17 cellular contexts compared by ENCODE assay signal in genomic region chr14:54216827-54217226, GRCh38.
DNase-seq lines count a peak whose midpoint lies in the region; ATAC-seq, FAIRE-seq and TF ChIP-seq lines count a peak whose summit lies in the region.
"Had no signal": no experiment of that assay in that cellular context is flagged by ENCODE, and none has a peak within 500 bp of the region (broad histone marks: within the 10 kb centered on the region; RNA-seq: fewer than 3 reads in every experiment).

No MANE protein-coding gene starts in this region.

- no peaks in the 10 kb centered on the region for H4K20me1 ChIP-seq in DND-41 (ENCODE audit: insufficient read depth, low read length)
- H4K20me1 ChIP-seq in K562 (replicated peaks; ENCODE audit: control insufficient read depth, insufficient read depth, low read length) = no peaks in the 10 kb centered on the region

- H3K9me1 ChIP-seq in K562 (ENCODE audit: control insufficient read depth, insufficient read depth, low read length) = no peaks in the 10 kb centered on the region

- CTCF ChIA-PET in K562 (lab: Yijun Ruan, JAX; ENCODE audit: low intra/inter-chr PET ratio) = no interaction called here

- POLR2A ChIA-PET in K562 (lab: Yijun Ruan, JAX) = no interaction called here

- no TSS peak for BruUV-seq in K562 (replicated peaks; lab: Mats Ljungman, UMichigan)

- H3K27ac Mint-ChIP-seq in nephron progenitor cell = peak overlapping the region; percentile 47
- H3K27ac Mint-ChIP-seq: CD4-positive, alpha-beta T cell had no signal

- H3K36me3 ChIP-seq in DND-41 (ENCODE audit: insufficient read depth, low read length) = no peaks in the 10 kb centered on the region
- H3K36me3 ChIP-seq in K562 (ENCODE audit: control insufficient read depth, insufficient read depth, low read length) = no peaks in the 10 kb centered on the region
- H3K36me3 ChIP-seq in ovary = no peaks in the 10 kb centered on the region
- H3K36me3 ChIP-seq: HAP-1 had no signal

- ATAC-seq in DND-41 (ENCODE audit: insufficient read depth, low read depth) = no peak
- ATAC-seq in K562 = no peak
- no peak for ATAC-seq in HG03135 (IDR thresholded peaks at IDR 0.05; ENCODE audit: unreplicated experiment)
- no peak for ATAC-seq in left cardiac atrium

- in situ Hi-C loops in K562 (cut with MboI) = no loop called here

- TF ChIP-seq EP300 in Ishikawa (IDR thresholded peaks at IDR 0.05; ENCODE audit: borderline replicate concordance) (no peak), K562 (IDR thresholded peaks at IDR 0.05; ENCODE audit: low read length) (no peak), ovary (IDR thresholded peaks at IDR 0.05) (no peak)

- no peak overlapping the region for H3K4me3 ChIP-seq in DND-41 (ENCODE audit: low read depth in 1 of 2, low read length in 2 of 2)
- no peak overlapping the region for H3K4me3 ChIP-seq in K562
- no peak overlapping the region for H3K4me3 ChIP-seq in ovary
- H3K4me3 ChIP-seq: HAP-1 had no signal

- H3K4me3 Mint-ChIP-seq in nephron progenitor cell = no peak overlapping the region
- H3K4me3 Mint-ChIP-seq: CD4-positive, alpha-beta T cell had no signal

- no peaks in the 10 kb centered on the region for H3K9me3 ChIP-seq in DND-41 (ENCODE audit: insufficient read depth, low read length, severe bottlenecking)
- H3K9me3 ChIP-seq in K562 (replicated peaks; ENCODE audit: control insufficient read depth, insufficient read depth, low read depth, low read length) = no peaks in the 10 kb centered on the region
- no peaks in the 10 kb centered on the region for H3K9me3 ChIP-seq in ovary
- H3K9me3 ChIP-seq: HAP-1 had no signal

- no peak overlapping the region for H3K27ac ChIP-seq in DND-41 (ENCODE audit: low read length)
- H3K27ac ChIP-seq in K562 (ENCODE audit: extremely low read depth, low read depth, low read length) = no peak overlapping the region
- no peak overlapping the region for H3K27ac ChIP-seq in ovary
- H3K27ac ChIP-seq: HL-60 had no signal

- intact Hi-C loops in K562 (cut with micrococcal nuclease) (no loop called here), left cardiac atrium (cut with DNase I) (no loop called here), ovary (cut with DNase I) (no loop called here)

- H3K4me2 ChIP-seq in DND-41 (ENCODE audit: insufficient read depth, low read length) = no peak overlapping the region
- no peak overlapping the region for H3K4me2 ChIP-seq in K562 (ENCODE audit: insufficient read depth, low read length)

- H3K27me3 Mint-ChIP-seq in nephron progenitor cell (ENCODE audit: low read depth, poor library complexity) = peaks cover 3% of the 10 kb centered on the region

- H3K9me3 Mint-ChIP-seq in nephron progenitor cell = peaks cover 23% of the 10 kb centered on the region
- H3K9me3 Mint-ChIP-seq: CD4-positive, alpha-beta T cell had no signal

- peak; percentile 8 for DNase-seq in DND-41
- no peak for DNase-seq in K562 (ENCODE audit: extremely low read depth in 1 of 4, low spot score in 3 of 4)
- no peak for DNase-seq in nephron progenitor cell
- DNase-seq in left cardiac atrium = no peak
- DNase-seq in ovary = no peak
- DNase-seq: ACHN; C1 segment of cervical spinal cord; Calu3; CD4-positive, alpha-beta T cell; DMS 273 treated with DMSO at 0.1 percent for 48 hours; GOT3; IMR-90 had no signal

- no peak for TF ChIP-seq RAD21 in Ishikawa (IDR thresholded peaks at IDR 0.05; ENCODE audit: low read depth)
- no peak for TF ChIP-seq RAD21 in K562 (CRISPR knock-in tag; conservative IDR thresholded peaks at IDR 0.05 in 1 of 2, IDR thresholded peaks at IDR 0.05 in 1 of 2)

- TF ChIP-seq CTCF in DND-41 (IDR thresholded peaks at IDR 0.05; ENCODE audit: borderline replicate concordance, extremely low read depth, low read length, poor library complexity, severe bottlenecking) = no peak
- no peak for TF ChIP-seq CTCF in K562 (IDR thresholded peaks at IDR 0.05 in 2 of 3, conservative IDR thresholded peaks at IDR 0.05 in 1 of 3; ENCODE audit: insufficient read depth in 2 of 3, low read depth in 1 of 3, low read length in 3 of 3)
- no peak for TF ChIP-seq CTCF in nephron progenitor cell (IDR thresholded peaks at IDR 0.05)
- no peak for TF ChIP-seq CTCF in ovary (IDR thresholded peaks at IDR 0.05)

- no peak for TF ChIP-seq POLR2A in K562 (conservative IDR thresholded peaks at IDR 0.05)
- TF ChIP-seq POLR2A in ovary (IDR thresholded peaks at IDR 0.05) = no peak

- peaks cover 55% of the 10 kb centered on the region for H3K4me1 Mint-ChIP-seq in nephron progenitor cell

- H3K4me1 ChIP-seq in DND-41 (ENCODE audit: insufficient read depth, low read length) (no peaks in the 10 kb centered on the region), K562 (replicated peaks in 1 of 2; ENCODE audit: control insufficient read depth in 2 of 2, insufficient read depth in 2 of 2, low read length in 2 of 2) (no peaks in the 10 kb centered on the region), ovary (ENCODE audit: insufficient read depth) (peaks cover 2% of the 10 kb centered on the region)
- H3K4me1 ChIP-seq: HAP-1 had no signal

- H3K79me2 ChIP-seq in DND-41 (ENCODE audit: insufficient read depth, low read length) (no peaks in the 10 kb centered on the region), K562 (ENCODE audit: control insufficient read depth, insufficient read depth, low read length) (no peaks in the 10 kb centered on the region)

- no peak for FAIRE-seq in K562 (lab: Jason Lieb, UNC)
- FAIRE-seq: GM19239 had no signal

- H3K9ac ChIP-seq in DND-41 (ENCODE audit: low read depth, low read length) (no peak overlapping the region), K562 (ENCODE audit: insufficient read depth in 1 of 2, low read depth in 2 of 2, low read length in 2 of 2) (no peak overlapping the region)

- peaks cover 10% of the 10 kb centered on the region for H3K36me3 Mint-ChIP-seq in nephron progenitor cell (ENCODE audit: low read depth)

- H3K27me3 ChIP-seq in DND-41 (ENCODE audit: insufficient read depth, low read length, poor library complexity) (no peaks in the 10 kb centered on the region), K562 (ENCODE audit: control insufficient read depth in 2 of 2, insufficient read depth in 2 of 2, low read length in 2 of 2) (peaks cover 4 to 18% of the 10 kb centered on the region in 2 experiments; a peak in 3 of 5 replicates), ovary (no peaks in the 10 kb centered on the region)

- WGBS in K562 (ENCODE audit: insufficient coverage, low coverage, missing lambda C conversion rate) = 6% methylated on average over 3 of the region's 3 CpGs
- WGBS in ovary, 3 donors = 91 to 96% (median 92%) methylated on average over 3 of the region's 3 CpGs

- no peak overlapping the region for H2AFZ ChIP-seq in DND-41 (ENCODE audit: low read depth, low read length)
- H2AFZ ChIP-seq in K562 (ENCODE audit: low read depth, low read length) = no peak overlapping the region

TF ChIP-seq in Ishikawa, 13 proteins besides CTCF, POLR2A, EP300 and RAD21 (continues in another document):
- TF ChIP-seq, protein P1, sequence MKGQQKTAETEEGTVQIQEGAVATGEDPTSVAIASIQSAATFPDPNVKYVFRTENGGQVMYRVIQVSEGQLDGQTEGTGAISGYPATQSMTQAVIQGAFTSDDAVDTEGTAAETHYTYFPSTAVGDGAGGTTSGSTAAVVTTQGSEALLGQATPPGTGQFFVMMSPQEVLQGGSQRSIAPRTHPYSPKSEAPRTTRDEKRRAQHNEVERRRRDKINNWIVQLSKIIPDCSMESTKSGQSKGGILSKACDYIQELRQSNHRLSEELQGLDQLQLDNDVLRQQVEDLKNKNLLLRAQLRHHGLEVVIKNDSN (IDR thresholded peaks at IDR 0.05) = peak; percentile 36; the same call in 1 of the 2 replicates

TF ChIP-seq in K562, 482 proteins besides CTCF, POLR2A, EP300 and RAD21:
- TF ChIP-seq, protein P2, sequence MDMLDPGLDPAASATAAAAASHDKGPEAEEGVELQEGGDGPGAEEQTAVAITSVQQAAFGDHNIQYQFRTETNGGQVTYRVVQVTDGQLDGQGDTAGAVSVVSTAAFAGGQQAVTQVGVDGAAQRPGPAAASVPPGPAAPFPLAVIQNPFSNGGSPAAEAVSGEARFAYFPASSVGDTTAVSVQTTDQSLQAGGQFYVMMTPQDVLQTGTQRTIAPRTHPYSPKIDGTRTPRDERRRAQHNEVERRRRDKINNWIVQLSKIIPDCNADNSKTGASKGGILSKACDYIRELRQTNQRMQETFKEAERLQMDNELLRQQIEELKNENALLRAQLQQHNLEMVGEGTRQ (CRISPR knock-in tag; IDR thresholded peaks at IDR 0.05) = peak; percentile 21; the same call in 1 of the 2 replicates
- TF ChIP-seq ZNF23 (CRISPR knock-in tag; IDR thresholded peaks at IDR 0.05) (no peak), NFYB (IDR thresholded peaks at IDR 0.05; ENCODE audit: extremely low read depth, insufficient read length) (peak; percentile 52)
TF ChIP-seq in K562: peak in this region for 2.
